ENCODE assay signal across 1 cellular context in the genomic region with DNA sequence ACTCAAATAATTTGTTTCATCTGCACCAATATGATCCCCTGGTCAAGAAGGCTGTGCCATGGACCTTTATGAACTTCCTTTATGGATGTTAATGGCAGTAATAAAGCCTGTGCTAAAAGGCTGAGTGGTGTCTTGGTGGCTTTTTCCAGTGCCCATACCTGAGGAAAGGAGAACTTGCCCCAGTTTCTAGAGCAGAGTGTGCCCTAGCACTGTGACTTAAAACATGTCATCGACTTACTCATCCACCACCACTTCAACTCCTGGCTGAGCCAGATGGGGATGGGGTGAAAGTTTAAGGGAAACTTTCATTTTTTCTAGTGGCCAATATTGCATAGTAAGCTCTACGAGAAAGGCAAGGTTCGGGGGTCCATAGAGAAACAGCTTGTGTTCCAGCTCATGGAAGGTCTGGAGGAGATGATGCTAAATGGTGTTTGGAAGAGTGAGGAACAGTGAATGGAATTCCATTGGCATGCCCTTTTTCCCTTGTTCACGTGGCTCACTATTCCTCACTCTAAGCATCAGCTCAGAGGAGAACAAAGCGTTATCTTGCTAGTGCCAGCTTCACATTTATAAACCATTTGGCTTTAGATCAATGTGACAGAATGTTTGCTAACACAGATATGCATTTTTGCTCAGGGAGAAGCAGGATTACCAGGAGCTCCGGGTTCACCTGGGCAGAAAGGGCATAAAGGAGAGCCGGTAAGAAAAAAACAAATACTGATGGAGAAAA.
TF ChIP-seq lines count a peak whose summit lies in the region.

No MANE protein-coding gene starts in this region.

TF ChIP-seq in GM23338, 12 proteins besides CTCF, POLR2A, EP300 and RAD21 (continued from another document):
- TF ChIP-seq, protein P1, sequence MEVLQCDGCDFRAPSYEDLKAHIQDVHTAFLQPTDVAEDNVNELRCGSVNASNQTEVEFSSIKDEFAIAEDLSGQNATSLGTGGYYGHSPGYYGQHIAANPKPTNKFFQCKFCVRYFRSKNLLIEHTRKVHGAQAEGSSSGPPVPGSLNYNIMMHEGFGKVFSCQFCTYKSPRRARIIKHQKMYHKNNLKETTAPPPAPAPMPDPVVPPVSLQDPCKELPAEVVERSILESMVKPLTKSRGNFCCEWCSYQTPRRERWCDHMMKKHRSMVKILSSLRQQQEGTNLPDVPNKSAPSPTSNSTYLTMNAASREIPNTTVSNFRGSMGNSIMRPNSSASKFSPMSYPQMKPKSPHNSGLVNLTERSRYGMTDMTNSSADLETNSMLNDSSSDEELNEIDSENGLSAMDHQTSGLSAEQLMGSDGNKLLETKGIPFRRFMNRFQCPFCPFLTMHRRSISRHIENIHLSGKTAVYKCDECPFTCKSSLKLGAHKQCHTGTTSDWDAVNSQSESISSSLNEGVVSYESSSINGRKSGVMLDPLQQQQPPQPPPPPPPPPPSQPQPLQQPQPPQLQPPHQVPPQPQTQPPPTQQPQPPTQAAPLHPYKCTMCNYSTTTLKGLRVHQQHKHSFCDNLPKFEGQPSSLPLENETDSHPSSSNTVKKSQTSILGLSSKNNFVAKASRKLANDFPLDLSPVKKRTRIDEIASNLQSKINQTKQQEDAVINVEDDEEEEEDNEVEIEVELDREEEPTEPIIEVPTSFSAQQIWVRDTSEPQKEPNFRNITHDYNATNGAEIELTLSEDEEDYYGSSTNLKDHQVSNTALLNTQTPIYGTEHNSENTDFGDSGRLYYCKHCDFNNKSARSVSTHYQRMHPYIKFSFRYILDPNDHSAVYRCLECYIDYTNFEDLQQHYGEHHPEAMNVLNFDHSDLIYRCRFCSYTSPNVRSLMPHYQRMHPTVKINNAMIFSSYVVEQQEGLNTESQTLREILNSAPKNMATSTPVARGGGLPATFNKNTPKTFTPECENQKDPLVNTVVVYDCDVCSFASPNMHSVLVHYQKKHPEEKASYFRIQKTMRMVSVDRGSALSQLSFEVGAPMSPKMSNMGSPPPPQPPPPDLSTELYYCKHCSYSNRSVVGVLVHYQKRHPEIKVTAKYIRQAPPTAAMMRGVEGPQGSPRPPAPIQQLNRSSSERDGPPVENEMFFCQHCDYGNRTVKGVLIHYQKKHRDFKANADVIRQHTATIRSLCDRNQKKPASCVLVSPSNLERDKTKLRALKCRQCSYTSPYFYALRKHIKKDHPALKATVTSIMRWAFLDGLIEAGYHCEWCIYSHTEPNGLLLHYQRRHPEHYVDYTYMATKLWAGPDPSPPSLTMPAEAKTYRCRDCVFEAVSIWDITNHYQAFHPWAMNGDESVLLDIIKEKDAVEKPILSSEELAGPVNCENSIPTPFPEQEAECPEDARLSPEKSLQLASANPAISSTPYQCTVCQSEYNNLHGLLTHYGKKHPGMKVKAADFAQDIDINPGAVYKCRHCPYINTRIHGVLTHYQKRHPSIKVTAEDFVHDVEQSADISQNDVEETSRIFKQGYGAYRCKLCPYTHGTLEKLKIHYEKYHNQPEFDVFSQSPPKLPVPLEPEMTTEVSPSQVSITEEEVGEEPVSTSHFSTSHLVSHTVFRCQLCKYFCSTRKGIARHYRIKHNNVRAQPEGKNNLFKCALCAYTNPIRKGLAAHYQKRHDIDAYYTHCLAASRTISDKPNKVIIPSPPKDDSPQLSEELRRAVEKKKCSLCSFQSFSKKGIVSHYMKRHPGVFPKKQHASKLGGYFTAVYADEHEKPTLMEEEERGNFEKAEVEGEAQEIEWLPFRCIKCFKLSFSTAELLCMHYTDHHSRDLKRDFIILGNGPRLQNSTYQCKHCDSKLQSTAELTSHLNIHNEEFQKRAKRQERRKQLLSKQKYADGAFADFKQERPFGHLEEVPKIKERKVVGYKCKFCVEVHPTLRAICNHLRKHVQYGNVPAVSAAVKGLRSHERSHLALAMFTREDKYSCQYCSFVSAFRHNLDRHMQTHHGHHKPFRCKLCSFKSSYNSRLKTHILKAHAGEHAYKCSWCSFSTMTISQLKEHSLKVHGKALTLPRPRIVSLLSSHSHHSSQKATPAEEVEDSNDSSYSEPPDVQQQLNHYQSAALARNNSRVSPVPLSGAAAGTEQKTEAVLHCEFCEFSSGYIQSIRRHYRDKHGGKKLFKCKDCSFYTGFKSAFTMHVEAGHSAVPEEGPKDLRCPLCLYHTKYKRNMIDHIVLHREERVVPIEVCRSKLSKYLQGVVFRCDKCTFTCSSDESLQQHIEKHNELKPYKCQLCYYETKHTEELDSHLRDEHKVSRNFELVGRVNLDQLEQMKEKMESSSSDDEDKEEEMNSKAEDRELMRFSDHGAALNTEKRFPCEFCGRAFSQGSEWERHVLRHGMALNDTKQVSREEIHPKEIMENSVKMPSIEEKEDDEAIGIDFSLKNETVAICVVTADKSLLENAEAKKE (CRISPR knock-in tag; IDR thresholded peaks at IDR 0.05) = no peak
- no peak for TF ChIP-seq NANOG (IDR thresholded peaks at IDR 0.05; ENCODE audit: borderline replicate concordance)
- no peak for TF ChIP-seq EZH2 (IDR thresholded peaks at IDR 0.05; ENCODE audit: low read depth, unreplicated experiment)
- no peak for TF ChIP-seq POLR2AphosphoS5 (IDR thresholded peaks at IDR 0.05; ENCODE audit: low read depth)
- TF ChIP-seq, protein P2, sequence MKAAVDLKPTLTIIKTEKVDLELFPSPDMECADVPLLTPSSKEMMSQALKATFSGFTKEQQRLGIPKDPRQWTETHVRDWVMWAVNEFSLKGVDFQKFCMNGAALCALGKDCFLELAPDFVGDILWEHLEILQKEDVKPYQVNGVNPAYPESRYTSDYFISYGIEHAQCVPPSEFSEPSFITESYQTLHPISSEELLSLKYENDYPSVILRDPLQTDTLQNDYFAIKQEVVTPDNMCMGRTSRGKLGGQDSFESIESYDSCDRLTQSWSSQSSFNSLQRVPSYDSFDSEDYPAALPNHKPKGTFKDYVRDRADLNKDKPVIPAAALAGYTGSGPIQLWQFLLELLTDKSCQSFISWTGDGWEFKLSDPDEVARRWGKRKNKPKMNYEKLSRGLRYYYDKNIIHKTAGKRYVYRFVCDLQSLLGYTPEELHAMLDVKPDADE (IDR thresholded peaks at IDR 0.05) = no peak
- TF ChIP-seq STAT1 (IDR thresholded peaks at IDR 0.05; ENCODE audit: unreplicated experiment) = no peak
- no peak for TF ChIP-seq EZH2phosphoT487 (IDR thresholded peaks at IDR 0.05; ENCODE audit: unreplicated experiment)
- no peak for TF ChIP-seq CREB1 (CRISPR knock-in tag; IDR thresholded peaks at IDR 0.05; ENCODE audit: low read depth)
- TF ChIP-seq JUNB (IDR thresholded peaks at IDR 0.05; ENCODE audit: unreplicated experiment) = no peak
